Comparison of ENCODE assay signal across 1 cellular context in the genomic region with DNA sequence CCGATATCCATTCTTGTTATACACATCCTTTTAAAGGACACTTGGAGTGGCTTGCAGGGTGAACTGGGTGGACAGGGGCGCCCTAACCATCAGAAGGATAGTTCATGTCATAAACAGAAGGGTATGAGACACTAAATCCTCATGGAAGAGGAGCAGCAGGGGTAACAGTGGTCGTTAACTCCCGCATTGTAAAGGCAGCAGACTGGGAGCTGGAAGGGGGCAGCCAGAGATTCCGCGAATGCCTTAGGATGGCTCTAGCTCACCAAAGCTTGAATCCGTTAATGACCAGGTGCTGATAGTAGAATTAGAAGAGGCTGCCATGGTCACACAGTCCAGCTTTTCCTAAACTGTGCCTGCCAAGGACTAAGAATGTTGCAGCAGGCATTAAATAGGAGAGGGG.
TF ChIP-seq lines count a peak whose summit lies in the region.

No MANE protein-coding gene starts in this region.

TF ChIP-seq in GM23338, 12 proteins besides CTCF, POLR2A, EP300 and RAD21 (continued from another document):
- TF ChIP-seq, protein P1, sequence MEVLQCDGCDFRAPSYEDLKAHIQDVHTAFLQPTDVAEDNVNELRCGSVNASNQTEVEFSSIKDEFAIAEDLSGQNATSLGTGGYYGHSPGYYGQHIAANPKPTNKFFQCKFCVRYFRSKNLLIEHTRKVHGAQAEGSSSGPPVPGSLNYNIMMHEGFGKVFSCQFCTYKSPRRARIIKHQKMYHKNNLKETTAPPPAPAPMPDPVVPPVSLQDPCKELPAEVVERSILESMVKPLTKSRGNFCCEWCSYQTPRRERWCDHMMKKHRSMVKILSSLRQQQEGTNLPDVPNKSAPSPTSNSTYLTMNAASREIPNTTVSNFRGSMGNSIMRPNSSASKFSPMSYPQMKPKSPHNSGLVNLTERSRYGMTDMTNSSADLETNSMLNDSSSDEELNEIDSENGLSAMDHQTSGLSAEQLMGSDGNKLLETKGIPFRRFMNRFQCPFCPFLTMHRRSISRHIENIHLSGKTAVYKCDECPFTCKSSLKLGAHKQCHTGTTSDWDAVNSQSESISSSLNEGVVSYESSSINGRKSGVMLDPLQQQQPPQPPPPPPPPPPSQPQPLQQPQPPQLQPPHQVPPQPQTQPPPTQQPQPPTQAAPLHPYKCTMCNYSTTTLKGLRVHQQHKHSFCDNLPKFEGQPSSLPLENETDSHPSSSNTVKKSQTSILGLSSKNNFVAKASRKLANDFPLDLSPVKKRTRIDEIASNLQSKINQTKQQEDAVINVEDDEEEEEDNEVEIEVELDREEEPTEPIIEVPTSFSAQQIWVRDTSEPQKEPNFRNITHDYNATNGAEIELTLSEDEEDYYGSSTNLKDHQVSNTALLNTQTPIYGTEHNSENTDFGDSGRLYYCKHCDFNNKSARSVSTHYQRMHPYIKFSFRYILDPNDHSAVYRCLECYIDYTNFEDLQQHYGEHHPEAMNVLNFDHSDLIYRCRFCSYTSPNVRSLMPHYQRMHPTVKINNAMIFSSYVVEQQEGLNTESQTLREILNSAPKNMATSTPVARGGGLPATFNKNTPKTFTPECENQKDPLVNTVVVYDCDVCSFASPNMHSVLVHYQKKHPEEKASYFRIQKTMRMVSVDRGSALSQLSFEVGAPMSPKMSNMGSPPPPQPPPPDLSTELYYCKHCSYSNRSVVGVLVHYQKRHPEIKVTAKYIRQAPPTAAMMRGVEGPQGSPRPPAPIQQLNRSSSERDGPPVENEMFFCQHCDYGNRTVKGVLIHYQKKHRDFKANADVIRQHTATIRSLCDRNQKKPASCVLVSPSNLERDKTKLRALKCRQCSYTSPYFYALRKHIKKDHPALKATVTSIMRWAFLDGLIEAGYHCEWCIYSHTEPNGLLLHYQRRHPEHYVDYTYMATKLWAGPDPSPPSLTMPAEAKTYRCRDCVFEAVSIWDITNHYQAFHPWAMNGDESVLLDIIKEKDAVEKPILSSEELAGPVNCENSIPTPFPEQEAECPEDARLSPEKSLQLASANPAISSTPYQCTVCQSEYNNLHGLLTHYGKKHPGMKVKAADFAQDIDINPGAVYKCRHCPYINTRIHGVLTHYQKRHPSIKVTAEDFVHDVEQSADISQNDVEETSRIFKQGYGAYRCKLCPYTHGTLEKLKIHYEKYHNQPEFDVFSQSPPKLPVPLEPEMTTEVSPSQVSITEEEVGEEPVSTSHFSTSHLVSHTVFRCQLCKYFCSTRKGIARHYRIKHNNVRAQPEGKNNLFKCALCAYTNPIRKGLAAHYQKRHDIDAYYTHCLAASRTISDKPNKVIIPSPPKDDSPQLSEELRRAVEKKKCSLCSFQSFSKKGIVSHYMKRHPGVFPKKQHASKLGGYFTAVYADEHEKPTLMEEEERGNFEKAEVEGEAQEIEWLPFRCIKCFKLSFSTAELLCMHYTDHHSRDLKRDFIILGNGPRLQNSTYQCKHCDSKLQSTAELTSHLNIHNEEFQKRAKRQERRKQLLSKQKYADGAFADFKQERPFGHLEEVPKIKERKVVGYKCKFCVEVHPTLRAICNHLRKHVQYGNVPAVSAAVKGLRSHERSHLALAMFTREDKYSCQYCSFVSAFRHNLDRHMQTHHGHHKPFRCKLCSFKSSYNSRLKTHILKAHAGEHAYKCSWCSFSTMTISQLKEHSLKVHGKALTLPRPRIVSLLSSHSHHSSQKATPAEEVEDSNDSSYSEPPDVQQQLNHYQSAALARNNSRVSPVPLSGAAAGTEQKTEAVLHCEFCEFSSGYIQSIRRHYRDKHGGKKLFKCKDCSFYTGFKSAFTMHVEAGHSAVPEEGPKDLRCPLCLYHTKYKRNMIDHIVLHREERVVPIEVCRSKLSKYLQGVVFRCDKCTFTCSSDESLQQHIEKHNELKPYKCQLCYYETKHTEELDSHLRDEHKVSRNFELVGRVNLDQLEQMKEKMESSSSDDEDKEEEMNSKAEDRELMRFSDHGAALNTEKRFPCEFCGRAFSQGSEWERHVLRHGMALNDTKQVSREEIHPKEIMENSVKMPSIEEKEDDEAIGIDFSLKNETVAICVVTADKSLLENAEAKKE (CRISPR knock-in tag; IDR thresholded peaks at IDR 0.05): no peak
- TF ChIP-seq ZNF331 (CRISPR knock-in tag; IDR thresholded peaks at IDR 0.05; ENCODE audit: low read depth) (no peak), STAT1 (IDR thresholded peaks at IDR 0.05; ENCODE audit: unreplicated experiment) (no peak), POLR2AphosphoS5 (IDR thresholded peaks at IDR 0.05; ENCODE audit: low read depth) (no peak), EZH2 (IDR thresholded peaks at IDR 0.05; ENCODE audit: low read depth, unreplicated experiment) (no peak)
- TF ChIP-seq, protein P2, sequence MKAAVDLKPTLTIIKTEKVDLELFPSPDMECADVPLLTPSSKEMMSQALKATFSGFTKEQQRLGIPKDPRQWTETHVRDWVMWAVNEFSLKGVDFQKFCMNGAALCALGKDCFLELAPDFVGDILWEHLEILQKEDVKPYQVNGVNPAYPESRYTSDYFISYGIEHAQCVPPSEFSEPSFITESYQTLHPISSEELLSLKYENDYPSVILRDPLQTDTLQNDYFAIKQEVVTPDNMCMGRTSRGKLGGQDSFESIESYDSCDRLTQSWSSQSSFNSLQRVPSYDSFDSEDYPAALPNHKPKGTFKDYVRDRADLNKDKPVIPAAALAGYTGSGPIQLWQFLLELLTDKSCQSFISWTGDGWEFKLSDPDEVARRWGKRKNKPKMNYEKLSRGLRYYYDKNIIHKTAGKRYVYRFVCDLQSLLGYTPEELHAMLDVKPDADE (IDR thresholded peaks at IDR 0.05): no peak
